In the genomic region with DNA sequence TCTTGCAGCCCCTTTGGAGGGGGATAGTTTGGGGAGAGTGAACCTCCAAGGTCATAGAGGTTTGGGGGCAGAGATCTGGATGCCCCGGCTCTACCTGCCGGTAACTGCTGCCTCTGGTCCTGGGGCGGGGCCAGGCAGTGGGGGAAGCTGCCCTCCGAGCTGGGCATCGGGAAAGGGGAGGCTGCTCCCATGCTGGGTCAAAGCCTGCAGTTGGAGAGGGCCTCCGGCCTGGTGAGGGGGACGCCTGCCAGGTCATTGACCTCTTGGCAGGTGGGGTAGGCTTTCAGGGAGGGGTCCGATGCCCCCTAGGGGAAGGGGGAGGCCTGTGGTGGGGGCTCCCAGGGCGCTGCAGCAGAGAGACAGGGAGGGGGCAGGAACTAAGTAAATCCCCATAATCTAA, we compare ENCODE assay signal across 18 cellular contexts. TPM values are rescaled to one million over a fixed set of nuclear protein-coding genes. Genes with fewer than 3 reads are reported as not detected.
A peak's percentile ranks its signal among the peaks of the same experiment; 100 is the strongest.
DNase-seq lines count a peak whose midpoint lies in the region; ATAC-seq lines count a peak whose summit lies in the region.
"Had no signal": no experiment of that assay in that cellular context is flagged by ENCODE, and none has a peak within 500 bp of the region (broad histone marks: within the 10 kb centered on the region; RNA-seq: fewer than 3 reads in every experiment).

No MANE protein-coding gene starts in this region.

- H4K8ac ChIP-seq in neuronal stem cell (ENCODE audit: low read depth, low read length): no peak overlapping the region

- no peak overlapping the region for H3K27ac ChIP-seq in neuronal stem cell (replicated peaks; ENCODE audit: low read length)
- H3K27ac ChIP-seq: C4-2B, SJSA1 had no signal

- H3K4ac ChIP-seq in neuronal stem cell (ENCODE audit: low read length): no peak overlapping the region

- peak overlapping the region; percentile 82 for H2AK5ac ChIP-seq in neuronal stem cell (ENCODE audit: low read depth, low read length)

- no peak overlapping the region for H2AFZ ChIP-seq in neuronal stem cell (ENCODE audit: low read length)

- POLR2A ChIA-PET in activated naive CD8-positive, alpha-beta T cell treated with anti-CD3 and anti-CD28 coated beads, Interleukin-2, amount 10 ng/mL, durations not matched to agents 7 days and 5 days (lab: Charles Lee): no interaction called here

- no peak for DNase-seq in activated naive CD8-positive, alpha-beta T cell treated with anti-CD3 and anti-CD28 coated beads, Interleukin-2, amount 10 ng/mL, durations not matched to agents 7 days and 5 days
- no peak for DNase-seq in activated naive CD8-positive, alpha-beta T cell treated with anti-CD3 and anti-CD28 coated beads for 36 hours
- DNase-seq in T-helper 17 cell (no peak), neuronal stem cell (ENCODE audit: low spot score) (no peak), NOMO-1 (lab: John Stamatoyannopoulos, UW; ENCODE audit: unreplicated experiment in 2 of 2) (no peak)
- DNase-seq: Calu3; CD8-positive, alpha-beta memory T cell; DMS153; Kasumi-1; NCI-H1417; NCI-H1694 treated with DMSO at 0.1 percent for 48 hours; NCI-H2081 treated with DMSO at 0.1 percent for 48 hours; NCI-H2171 treated with DMSO at 0.1 percent for 48 hours; NCI-H526; OCI-M1 had no signal

- no peak overlapping the region for H3K14ac ChIP-seq in neuronal stem cell (ENCODE audit: low read length)

- no peak overlapping the region for H2BK5ac ChIP-seq in neuronal stem cell (ENCODE audit: low read length)

- H3K9me3 ChIP-seq in T-helper 17 cell (ENCODE audit: control insufficient read depth, low read length, poor library complexity, severe bottlenecking) (no peaks in the 10 kb centered on the region), neuronal stem cell (replicated peaks in 1 of 2; ENCODE audit: control insufficient read depth in 2 of 2, insufficient read depth in 1 of 2, low read depth in 1 of 2, low read length in 2 of 2) (peaks cover 0 to 10% of the 10 kb centered on the region in 2 donors)
- H3K9me3 ChIP-seq: HAP-1, SJSA1 had no signal

- H3K4me1 Mint-ChIP-seq in activated naive CD8-positive, alpha-beta T cell treated with anti-CD3 and anti-CD28 coated beads, Interleukin-2, amount 10 ng/mL, durations not matched to agents 7 days and 5 days: peaks cover 17% of the 10 kb centered on the region
- peaks cover 14% of the 10 kb centered on the region for H3K4me1 Mint-ChIP-seq in activated naive CD8-positive, alpha-beta T cell treated with anti-CD3 and anti-CD28 coated beads for 36 hours
- H3K4me1 Mint-ChIP-seq in T-helper 17 cell: peaks cover 26% of the 10 kb centered on the region

- H3K36me3 ChIP-seq in neuronal stem cell (replicated peaks in 1 of 2; ENCODE audit: control insufficient read depth in 2 of 2, insufficient read depth in 2 of 2, low read length in 2 of 2): no peaks in the 10 kb centered on the region
- H3K36me3 ChIP-seq: HAP-1, SJSA1 had no signal

- H3K4me3 Mint-ChIP-seq in activated naive CD8-positive, alpha-beta T cell treated with anti-CD3 and anti-CD28 coated beads, Interleukin-2, amount 10 ng/mL, durations not matched to agents 7 days and 5 days: no peak overlapping the region
- H3K4me3 Mint-ChIP-seq in activated naive CD8-positive, alpha-beta T cell treated with anti-CD3 and anti-CD28 coated beads for 36 hours: no peak overlapping the region
- H3K4me3 Mint-ChIP-seq in T-helper 17 cell: no peak overlapping the region

- H2BK12ac ChIP-seq in neuronal stem cell (ENCODE audit: low read length): peak overlapping the region; percentile 16

- no peak overlapping the region for H3K9ac ChIP-seq in neuronal stem cell (ENCODE audit: low read depth, low read length, poor library complexity)

- no CpG with 5 or more reads among the region's 9 CpGs for WGBS in neuronal stem cell (ENCODE audit: extremely low coverage in 2 of 2, insufficient read length in 2 of 2, insufficient replicate concordance in 1 of 2), 2 donors

- peaks cover 20% of the 10 kb centered on the region for H3K27me3 Mint-ChIP-seq in activated naive CD8-positive, alpha-beta T cell treated with anti-CD3 and anti-CD28 coated beads, Interleukin-2, amount 10 ng/mL, durations not matched to agents 7 days and 5 days
- no peaks in the 10 kb centered on the region for H3K27me3 Mint-ChIP-seq in activated naive CD8-positive, alpha-beta T cell treated with anti-CD3 and anti-CD28 coated beads for 36 hours
- peaks cover 28% of the 10 kb centered on the region for H3K27me3 Mint-ChIP-seq in T-helper 17 cell

- H3K4me2 ChIP-seq in neuronal stem cell (ENCODE audit: insufficient read depth, low read length, poor library complexity, severe bottlenecking): no peak overlapping the region

- no peak overlapping the region for H3K4me3 ChIP-seq in neuronal stem cell (ENCODE audit: low read length in 2 of 2)
- H3K4me3 ChIP-seq: HAP-1, SJSA1 had no signal

- H3K9me3 Mint-ChIP-seq in activated naive CD8-positive, alpha-beta T cell treated with anti-CD3 and anti-CD28 coated beads, Interleukin-2, amount 10 ng/mL, durations not matched to agents 7 days and 5 days: peaks cover 16% of the 10 kb centered on the region
- peaks cover 16% of the 10 kb centered on the region for H3K9me3 Mint-ChIP-seq in activated naive CD8-positive, alpha-beta T cell treated with anti-CD3 and anti-CD28 coated beads for 36 hours

- H3K18ac ChIP-seq in neuronal stem cell (ENCODE audit: low read length): peak overlapping the region; percentile 13

- no peak overlapping the region for H4K91ac ChIP-seq in neuronal stem cell (ENCODE audit: low read depth, low read length, poor library complexity)

- H3K36me3 Mint-ChIP-seq in activated naive CD8-positive, alpha-beta T cell treated with anti-CD3 and anti-CD28 coated beads, Interleukin-2, amount 10 ng/mL, durations not matched to agents 7 days and 5 days: peaks cover 24% of the 10 kb centered on the region
- H3K36me3 Mint-ChIP-seq in activated naive CD8-positive, alpha-beta T cell treated with anti-CD3 and anti-CD28 coated beads for 36 hours: peaks cover 16% of the 10 kb centered on the region
- H3K36me3 Mint-ChIP-seq in T-helper 17 cell (ENCODE audit: low read depth): peaks cover 9% of the 10 kb centered on the region

- no peak for ATAC-seq in activated naive CD8-positive, alpha-beta T cell treated with anti-CD3 and anti-CD28 coated beads, Interleukin-2, amount 10 ng/mL, durations not matched to agents 7 days and 5 days (ENCODE audit: low read depth)
- no peak for ATAC-seq in T-helper 17 cell

- H3K79me1 ChIP-seq in neuronal stem cell (ENCODE audit: low read depth, low read length): no peaks in the 10 kb centered on the region

- no peaks in the 10 kb centered on the region for H3K4me1 ChIP-seq in neuronal stem cell (ENCODE audit: control insufficient read depth in 2 of 2, insufficient read depth in 1 of 2, low read depth in 1 of 2, low read length in 2 of 2)
- H3K4me1 ChIP-seq: HAP-1, SJSA1 had no signal

- no peak overlapping the region for H2BK15ac ChIP-seq in neuronal stem cell (ENCODE audit: low read length)

- peak overlapping the region; percentile 50 for H3K27ac Mint-ChIP-seq in activated naive CD8-positive, alpha-beta T cell treated with anti-CD3 and anti-CD28 coated beads, Interleukin-2, amount 10 ng/mL, durations not matched to agents 7 days and 5 days
- H3K27ac Mint-ChIP-seq in activated naive CD8-positive, alpha-beta T cell treated with anti-CD3 and anti-CD28 coated beads for 36 hours: no peak overlapping the region
- H3K27ac Mint-ChIP-seq in T-helper 17 cell: peak overlapping the region; percentile 6

- no peak overlapping the region for H2BK120ac ChIP-seq in neuronal stem cell (ENCODE audit: low read depth, low read length)

- H3K23ac ChIP-seq in neuronal stem cell (ENCODE audit: low read depth, low read length, poor library complexity): peak overlapping the region; percentile 74

- H3K27me3 ChIP-seq in neuronal stem cell (ENCODE audit: control insufficient read depth in 3 of 3, insufficient read depth in 3 of 3, low read depth in 1 of 3, low read length in 3 of 3): peaks cover 0 to 9% (median 0%) of the 10 kb centered on the region in 3 experiments
- H3K27me3 ChIP-seq: SJSA1 had no signal

RNA-seq across cellular contexts. Expression of a gene that starts 7.1 kb away (rescaled TPM):
- total RNA-seq in activated naive CD8-positive, alpha-beta T cell treated with anti-CD3 and anti-CD28 coated beads, Interleukin-2, amount 10 ng/mL, durations not matched to agents 7 days and 5 days: 1 to 10 TPM in 1 of 2 experiments, under 1 TPM in 1; 1.00 to 1.1 TPM
- total RNA-seq in activated naive CD8-positive, alpha-beta T cell treated with anti-CD3 and anti-CD28 coated beads for 36 hours: 1 to 10 TPM; 1.0 to 1.1 TPM
- under 1 TPM; 0.52 to 0.89 TPM for total RNA-seq in T-helper 17 cell
- 0.86 TPM for polyA plus RNA-seq in neuronal stem cell (2013, experiment 1 of 2)
- 0.82 TPM for polyA plus RNA-seq in neuronal stem cell (2013, experiment 2 of 2)
- polyA plus RNA-seq: CD8-positive, alpha-beta memory T cell had no signal

RNA-seq across cellular contexts. Expression of a gene that starts 15.3 kb away (rescaled TPM):
- total RNA-seq in activated naive CD8-positive, alpha-beta T cell treated with anti-CD3 and anti-CD28 coated beads, Interleukin-2, amount 10 ng/mL, durations not matched to agents 7 days and 5 days: 10 to 100 TPM; 54.6 to 60.0 TPM
- total RNA-seq in activated naive CD8-positive, alpha-beta T cell treated with anti-CD3 and anti-CD28 coated beads for 36 hours: 10 to 100 TPM; 40.4 to 42.1 TPM
- 10 to 100 TPM; 51.0 to 64.4 TPM for total RNA-seq in T-helper 17 cell
- 18.7 TPM for polyA plus RNA-seq in neuronal stem cell (2013, experiment 1 of 2)
- 18.1 TPM for polyA plus RNA-seq in neuronal stem cell (2013, experiment 2 of 2)

RNA-seq across cellular contexts. Expression of a gene that starts 15.5 kb away (rescaled TPM):
- 10 to 100 TPM; 41.7 to 44.8 TPM for total RNA-seq in activated naive CD8-positive, alpha-beta T cell treated with anti-CD3 and anti-CD28 coated beads, Interleukin-2, amount 10 ng/mL, durations not matched to agents 7 days and 5 days
- total RNA-seq in activated naive CD8-positive, alpha-beta T cell treated with anti-CD3 and anti-CD28 coated beads for 36 hours: 10 to 100 TPM; 51.0 to 55.6 TPM
- total RNA-seq in T-helper 17 cell: 10 to 100 TPM; 22.4 to 25.8 TPM
- 42.0 TPM for polyA plus RNA-seq in neuronal stem cell (2013, experiment 1 of 2)
- 40.1 TPM for polyA plus RNA-seq in neuronal stem cell (2013, experiment 2 of 2)

RNA-seq across cellular contexts. Expression of a gene that starts 19.3 kb away (rescaled TPM):
- total RNA-seq in activated naive CD8-positive, alpha-beta T cell treated with anti-CD3 and anti-CD28 coated beads, Interleukin-2, amount 10 ng/mL, durations not matched to agents 7 days and 5 days: 10 to 100 TPM; 21.1 to 21.8 TPM
- 10 to 100 TPM; 31.1 to 32.6 TPM for total RNA-seq in activated naive CD8-positive, alpha-beta T cell treated with anti-CD3 and anti-CD28 coated beads for 36 hours
- 10 to 100 TPM in 1 of 2 donors, 1 to 10 TPM in 1; 7.6 to 11.9 TPM for total RNA-seq in T-helper 17 cell
- polyA plus RNA-seq in neuronal stem cell (2013, experiment 1 of 2): 8.2 TPM
- polyA plus RNA-seq in neuronal stem cell (2013, experiment 2 of 2): 8.3 TPM

RNA-seq across cellular contexts. Expression of a gene that starts 23.1 kb away (rescaled TPM):
- total RNA-seq in activated naive CD8-positive, alpha-beta T cell treated with anti-CD3 and anti-CD28 coated beads, Interleukin-2, amount 10 ng/mL, durations not matched to agents 7 days and 5 days: 10 to 100 TPM; 41.2 to 41.8 TPM
- total RNA-seq in activated naive CD8-positive, alpha-beta T cell treated with anti-CD3 and anti-CD28 coated beads for 36 hours: 10 to 100 TPM; 35.3 to 35.8 TPM
- total RNA-seq in T-helper 17 cell: 10 to 100 TPM; 27.9 to 28.2 TPM
- 47.3 TPM for polyA plus RNA-seq in neuronal stem cell (2013, experiment 1 of 2)
- 47.9 TPM for polyA plus RNA-seq in neuronal stem cell (2013, experiment 2 of 2)
